In genomic region chr3:61561374-61562041, GRCh38 we compare ENCODE assay signal across 7 cellular contexts. TPM values are rescaled to one million over a fixed set of nuclear protein-coding genes. Genes with fewer than 3 reads are reported as not detected.
DNase-seq lines count a peak whose midpoint lies in the region; ATAC-seq and TF ChIP-seq lines count a peak whose summit lies in the region.

Gene PTPRG, plus strand, starts transcription at chr3:61561571. Its CDS starts 717 bp downstream, at chr3:61562288.

- peak within 1 kb of the TSS; percentile 76 for H2AK5ac ChIP-seq in mesendoderm (ENCODE audit: low read length)

- peak within 1 kb of the TSS; percentile 100 for H3K9ac ChIP-seq in mesendoderm (ENCODE audit: low read length)

- peak within 1 kb of the TSS; percentile 97 for H3K23ac ChIP-seq in mesendoderm (ENCODE audit: low read length)

- peaks cover 11% of the 10 kb centered on the region for H3K4me1 ChIP-seq in mesendoderm (ENCODE audit: control insufficient read depth, low read depth, low read length)

- peak within 1 kb of the TSS; percentile 61 for H4K5ac ChIP-seq in mesendoderm (ENCODE audit: low read length)

- H2BK120ac ChIP-seq in mesendoderm (ENCODE audit: low read depth, low read length): peak within 1 kb of the TSS; percentile 88

- peak within 1 kb of the TSS; percentile 96 for H2BK5ac ChIP-seq in mesendoderm (ENCODE audit: low read length)

- no CpG with 5 or more reads among the region's 74 CpGs for WGBS in mesendoderm (ENCODE audit: extremely low coverage, insufficient coverage, low lambda C conversion rate)

- no peaks in the 10 kb centered on the region for H3K36me3 ChIP-seq in mesendoderm (ENCODE audit: control insufficient read depth, insufficient read depth, low read length)

- peak within 1 kb of the TSS; percentile 99 for H3K56ac ChIP-seq in mesendoderm (ENCODE audit: low read length)

- peak within 1 kb of the TSS; percentile 97 for H3K18ac ChIP-seq in mesendoderm (ENCODE audit: low read length)

- H3K4me3 ChIP-seq in epithelial cell of esophagus (ENCODE audit: low read length) (peak within 1 kb of the TSS; percentile 77), mesendoderm (ENCODE audit: low read length) (peak within 1 kb of the TSS; percentile 98)

- H3K27ac ChIP-seq in mesendoderm (ENCODE audit: low read depth, low read length) (peak within 1 kb of the TSS; percentile 100), temporal lobe (ENCODE audit: low read depth, low read length) (peak within 1 kb of the TSS; percentile 76)

- H3K4ac ChIP-seq in mesendoderm (ENCODE audit: low read depth, low read length): peak within 1 kb of the TSS; percentile 89

- H4K8ac ChIP-seq in mesendoderm (ENCODE audit: low read depth, low read length): peak within 1 kb of the TSS; percentile 94

- H2BK15ac ChIP-seq in mesendoderm (replicated peaks; ENCODE audit: low read depth): no peak within 1 kb of the TSS

- H3K4me2 ChIP-seq in mesendoderm (ENCODE audit: low read length): peak within 1 kb of the TSS; percentile 68

- H3K79me2 ChIP-seq in mesendoderm (ENCODE audit: control insufficient read depth, insufficient read depth, low read length): peaks cover 51% of the 10 kb centered on the region

- H3K27me3 ChIP-seq in mesendoderm (ENCODE audit: insufficient read depth, low read length, poor library complexity): no peaks in the 10 kb centered on the region

- TF ChIP-seq CTCF in epithelial cell of esophagus (IDR thresholded peaks at IDR 0.05; ENCODE audit: insufficient read depth, low read depth, low read length, missing control alignments): no peak

- ATAC-seq in GM21786 (IDR thresholded peaks at IDR 0.05; ENCODE audit: unreplicated experiment): peak; percentile 50

- H3K79me1 ChIP-seq in mesendoderm (ENCODE audit: low read length): peaks cover 3% of the 10 kb centered on the region

- peak; percentile 96 for DNase-seq in GM03348 (ENCODE audit: low spot score)
- peak; percentile 73 for DNase-seq in NCI-H1105 (lab: John Stamatoyannopoulos, UW)
- peak; percentile 82 for DNase-seq in T1000 (lab: John Stamatoyannopoulos, UW)
- DNase-seq in epithelial cell of esophagus (ENCODE audit: low read depth): peak; percentile 95
- peak; percentile 96 for DNase-seq in mesendoderm

RNA-seq across cellular contexts. Expression of gene PTPRG, which starts in this region (rescaled TPM):
- polyA plus RNA-seq in mesendoderm (2013, experiment 1 of 2): 52.1 TPM
- 49.8 TPM for polyA plus RNA-seq in mesendoderm (2013, experiment 2 of 2)
- total RNA-seq in temporal lobe: 54.8 TPM

Comparison
In these comparisons a context has a peak if more than half of its experiments do, and no peak if none do; other contexts are left out.
1. Peak in every context shown above with its lines: DNase-seq, ATAC-seq, H3K4me3 ChIP-seq and H3K27ac ChIP-seq.